20 cellular contexts compared by ENCODE assay signal in genomic region chr4:172411180-172411579, GRCh38.
"Had no signal": no experiment of that assay in that cellular context is flagged by ENCODE, and none has a peak within 500 bp of the region (broad histone marks: within the 10 kb centered on the region; RNA-seq: fewer than 3 reads in every experiment).

No MANE protein-coding gene starts in this region.

- DNase-seq: activated naive CD4-positive, alpha-beta T cell treated with Interleukin-2 at 50 U/mL for 16 hours; activated naive CD8-positive, alpha-beta T cell treated with anti-CD3 and anti-CD28 coated beads for 36 hours; activated T-cell treated with anti-CD3 and anti-CD28 coated beads, Interleukin-2, amount 50 U/mL, for 1 hour; cerebellar nuclear complex; esophagus squamous epithelium; gastrocnemius medialis; head of caudate nucleus; hypothalamus; mesendoderm; mucosa of descending colon; nephron progenitor cell; pancreas; psoas muscle; stimulated activated CD4-positive, alpha-beta T cell treated with anti-CD3 and anti-CD28 coated beads, Interleukin-4, amount 100 ng/mL, for 4 hours; substantia nigra; T-helper 9 cell; tibial artery had no signal

- H3K36me3 ChIP-seq: esophagus squamous epithelium, gastrocnemius medialis, pancreas, right atrium auricular region, tibial artery had no signal

- H3K27ac ChIP-seq: coronary artery, esophagus squamous epithelium, gastrocnemius medialis, pancreas, psoas muscle, right atrium auricular region, tibial artery had no signal

- H3K4me1 ChIP-seq: esophagus squamous epithelium, gastrocnemius medialis, pancreas, psoas muscle, right atrium auricular region, tibial artery had no signal

- H3K9me3 ChIP-seq: esophagus squamous epithelium, gastrocnemius medialis, mucosa of descending colon, pancreas, psoas muscle, right atrium auricular region, tibial artery had no signal

- H3K27me3 ChIP-seq: esophagus squamous epithelium, gastrocnemius medialis, pancreas, right atrium auricular region, tibial artery had no signal

- H3K4me3 ChIP-seq: coronary artery, esophagus squamous epithelium, gastrocnemius medialis, mucosa of descending colon, pancreas, psoas muscle, right atrium auricular region, tibial artery had no signal

- ATAC-seq: gastrocnemius medialis, mucosa of descending colon, pancreas, psoas muscle, WTC11 had no signal
